8 cellular contexts compared by ENCODE assay signal in the genomic region with DNA sequence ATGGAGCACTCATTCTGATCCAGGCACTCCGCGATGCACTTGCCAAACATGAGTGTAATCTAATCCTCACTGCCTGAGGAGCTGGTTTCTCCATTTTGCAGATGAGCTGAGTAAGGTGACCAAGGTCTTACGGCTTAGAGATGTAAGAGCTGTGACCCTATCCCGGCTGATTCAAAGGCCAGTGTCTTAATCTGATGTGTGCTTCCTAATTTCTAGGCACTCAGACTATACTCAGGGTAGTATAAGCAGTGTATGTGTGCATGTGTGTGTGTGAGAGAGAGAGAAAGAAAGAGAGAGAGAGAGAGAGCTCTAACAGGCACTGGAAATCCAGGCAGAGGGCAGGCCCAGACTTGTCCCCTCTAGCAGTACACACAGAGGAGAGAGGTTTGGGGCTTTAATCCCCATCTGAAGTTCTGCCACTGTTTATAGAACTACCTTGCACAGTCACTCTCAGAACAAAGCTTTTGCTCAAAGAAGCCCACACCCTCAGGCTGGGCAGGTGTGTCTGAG.
DNase-seq lines count a peak whose midpoint lies in the region; ATAC-seq, FAIRE-seq and TF ChIP-seq lines count a peak whose summit lies in the region.

No MANE protein-coding gene starts in this region.

- no peak for FAIRE-seq in bronchial epithelial cell (lab: Jason Lieb, UNC)
- FAIRE-seq in GM12891 (lab: Jason Lieb, UNC), result no peak

- H3K27me3 Mint-ChIP-seq in immature natural killer cell (ENCODE audit: low read depth in 3 of 3), result peaks cover 0 to 3% (median 0%) of the 10 kb centered on the region in 3 donors

- no peaks in the 10 kb centered on the region for H3K9me3 Mint-ChIP-seq in immature natural killer cell

- H3K9me3 ChIP-seq in BLaER1, result no peaks in the 10 kb centered on the region

- H3K4me1 Mint-ChIP-seq in immature natural killer cell, result peaks cover 6 to 9% of the 10 kb centered on the region in 2 donors

- H3K27me3 ChIP-seq in BLaER1 (no peaks in the 10 kb centered on the region), bronchial epithelial cell (ENCODE audit: control insufficient read depth, insufficient read depth, low read length) (no peaks in the 10 kb centered on the region)

- H3K4me3 Mint-ChIP-seq in immature natural killer cell, result no peak overlapping the region

- no peak overlapping the region for H3K9ac ChIP-seq in BLaER1

- no peak overlapping the region for H3K4me3 ChIP-seq in BLaER1
- H3K4me3 ChIP-seq in bronchial epithelial cell (ENCODE audit: low read depth, low read length), result no peak overlapping the region

- H3K4me2 ChIP-seq in BLaER1, result no peak overlapping the region

- H3K36me3 ChIP-seq in BLaER1, result no peaks in the 10 kb centered on the region
- no peaks in the 10 kb centered on the region for H3K36me3 ChIP-seq in bronchial epithelial cell (ENCODE audit: control insufficient read depth, insufficient read depth, low read length)

- peak overlapping the region; percentile 25; the same call in 1 of the 2 replicates for H3K27ac ChIP-seq in BLaER1

- H3K36me3 Mint-ChIP-seq in immature natural killer cell, result no peaks in the 10 kb centered on the region

- no peak for TF ChIP-seq POLR2A in GM12891 (IDR thresholded peaks at IDR 0.05; ENCODE audit: low read depth, low read length)

- no peak for TF ChIP-seq CTCF in bronchial epithelial cell (IDR thresholded peaks at IDR 0.05; ENCODE audit: insufficient read depth, low read length, severe bottlenecking)

- no peak overlapping the region for H3K27ac Mint-ChIP-seq in immature natural killer cell

- DNase-seq in NCI-H2107 (lab: John Stamatoyannopoulos, UW), result peak; percentile 65
- peak; percentile 87 for DNase-seq in bronchial epithelial cell (ENCODE audit: low read depth)
- DNase-seq in immature natural killer cell, result no peak
- no peak for DNase-seq in AG08396 (ENCODE audit: low spot score)
- DNase-seq in GM12891 (ENCODE audit: insufficient read length, low spot score), result no peak
- no peak for DNase-seq in T1000 (lab: John Stamatoyannopoulos, UW)

- ATAC-seq in GM18909 (IDR thresholded peaks at IDR 0.05; ENCODE audit: poor library complexity, unreplicated experiment), result peak; percentile 56

- no peaks in the 10 kb centered on the region for H4K20me1 ChIP-seq in BLaER1

- H3K4me1 ChIP-seq in BLaER1, result no peaks in the 10 kb centered on the region

TF ChIP-seq in GM12891, 5 proteins besides CTCF, POLR2A, EP300 and RAD21:
- no peak for TF ChIP-seq POU2F2 (IDR thresholded peaks at IDR 0.05; ENCODE audit: low read depth, low read length)
- no peak for TF ChIP-seq SPI1 (IDR thresholded peaks at IDR 0.05; ENCODE audit: low read depth, low read length)
- TF ChIP-seq TAF1 (IDR thresholded peaks at IDR 0.05; ENCODE audit: low read depth, low read length), result no peak
- no peak for TF ChIP-seq PAX5 (IDR thresholded peaks at IDR 0.05; ENCODE audit: insufficient read depth, low read length, severe bottlenecking)
- no peak for TF ChIP-seq POLR2AphosphoS5 (IDR thresholded peaks at IDR 0.05; ENCODE audit: low read depth, low read length)
TF ChIP-seq in GM12891: peak in this region for 0.

Comparison
In these comparisons a context has a peak if more than half of its experiments do, and no peak if none do; other contexts are left out.
1. DNase-seq: peak in NCI-H2107 (single experiment) and bronchial epithelial cell (single experiment); none in immature natural killer cell (0 of 3), AG08396 (single experiment), GM12891 (single experiment) and T1000 (single experiment).